Comparison of ENCODE assay signal across 1 cellular context in genomic region chr2:37343537-37344434, GRCh38.
TF ChIP-seq lines count a peak whose summit lies in the region.

No MANE protein-coding gene starts in this region.

TF ChIP-seq in IMR-90, 13 proteins besides CTCF, POLR2A, EP300 and RAD21:
- TF ChIP-seq USF2 (IDR thresholded peaks at IDR 0.05; ENCODE audit: low read depth, low read length), result no peak
- no peak for TF ChIP-seq BHLHE40 (IDR thresholded peaks at IDR 0.05; ENCODE audit: low read depth, low read length)
- TF ChIP-seq SMC3 (IDR thresholded peaks at IDR 0.05; ENCODE audit: low read depth, low read length), result peak; percentile 36; the same call in 1 of the 2 replicates
